In genomic region chr2:30252723-30253688, GRCh38 we compare ENCODE assay signal across 1 cellular context.
TF ChIP-seq lines count a peak whose summit lies in the region.

No MANE protein-coding gene starts in this region.

TF ChIP-seq in IMR-90, 13 proteins besides CTCF, POLR2A, EP300 and RAD21:
- TF ChIP-seq CEBPB (IDR thresholded peaks at IDR 0.05; ENCODE audit: low read depth, low read length) (peak; percentile 43; the same call in 1 of the 2 replicates), BHLHE40 (IDR thresholded peaks at IDR 0.05; ENCODE audit: low read depth, low read length) (peak; percentile 38; the same call in 1 of the 2 replicates), MAFK (IDR thresholded peaks at IDR 0.05; ENCODE audit: low read depth, low read length) (peak; percentile 62), MAZ (IDR thresholded peaks at IDR 0.05; ENCODE audit: borderline replicate concordance, low read depth, low read length) (no peak), FOS (IDR thresholded peaks at IDR 0.05; ENCODE audit: low read depth, low read length) (no peak), RFX5 (IDR thresholded peaks at IDR 0.05; ENCODE audit: low read depth, low read length) (no peak), CHD1 (IDR thresholded peaks at IDR 0.05; ENCODE audit: low read depth, low read length) (no peak), MXI1 (IDR thresholded peaks at IDR 0.05; ENCODE audit: borderline replicate concordance, low read depth, low read length) (peak; percentile 92), NFE2L2 (IDR thresholded peaks at IDR 0.05; ENCODE audit: low read depth, low read length) (peak; percentile 77), RCOR1 (IDR thresholded peaks at IDR 0.05; ENCODE audit: insufficient replicate concordance, low read length) (peak; percentile 91)
- TF ChIP-seq, protein P1, sequence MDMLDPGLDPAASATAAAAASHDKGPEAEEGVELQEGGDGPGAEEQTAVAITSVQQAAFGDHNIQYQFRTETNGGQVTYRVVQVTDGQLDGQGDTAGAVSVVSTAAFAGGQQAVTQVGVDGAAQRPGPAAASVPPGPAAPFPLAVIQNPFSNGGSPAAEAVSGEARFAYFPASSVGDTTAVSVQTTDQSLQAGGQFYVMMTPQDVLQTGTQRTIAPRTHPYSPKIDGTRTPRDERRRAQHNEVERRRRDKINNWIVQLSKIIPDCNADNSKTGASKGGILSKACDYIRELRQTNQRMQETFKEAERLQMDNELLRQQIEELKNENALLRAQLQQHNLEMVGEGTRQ (IDR thresholded peaks at IDR 0.05; ENCODE audit: low read depth, low read length): peak; percentile 30; the same call in 1 of the 2 replicates
